In genomic region chr14:28756896-28757570, GRCh38 we compare ENCODE assay signal across 1 cellular context.
TF ChIP-seq lines count a peak whose summit lies in the region.

No MANE protein-coding gene starts in this region.

TF ChIP-seq in HepG2, 621 proteins besides CTCF, POLR2A, EP300 and RAD21 (continued from another document and continues in another):
- TF ChIP-seq ZNF609 (CRISPR knock-in tag; IDR thresholded peaks at IDR 0.05; ENCODE audit: borderline replicate concordance) = no peak
- no peak for TF ChIP-seq EED (CRISPR knock-in tag; IDR thresholded peaks at IDR 0.05)
- TF ChIP-seq ZBTB49 (CRISPR knock-in tag; IDR thresholded peaks at IDR 0.05; ENCODE audit: borderline replicate concordance) = no peak
- no peak for TF ChIP-seq HOMEZ (CRISPR knock-in tag; IDR thresholded peaks at IDR 0.05; ENCODE audit: low read depth)
- no peak for TF ChIP-seq BCLAF1 (IDR thresholded peaks at IDR 0.05)
- no peak for TF ChIP-seq TCF12 (IDR thresholded peaks at IDR 0.05)
- TF ChIP-seq TCF12 (CRISPR knock-in tag; IDR thresholded peaks at IDR 0.05) = no peak
- no peak for TF ChIP-seq ZNF275 (CRISPR knock-in tag; IDR thresholded peaks at IDR 0.05; ENCODE audit: borderline replicate concordance)
- TF ChIP-seq HMGXB3 (CRISPR knock-in tag; IDR thresholded peaks at IDR 0.05; ENCODE audit: borderline replicate concordance) = no peak
- TF ChIP-seq TRAFD1 (CRISPR knock-in tag; IDR thresholded peaks at IDR 0.05; ENCODE audit: borderline replicate concordance) = no peak
- TF ChIP-seq ZNF281 (CRISPR knock-in tag; IDR thresholded peaks at IDR 0.05; ENCODE audit: borderline replicate concordance) = 0 out of 2 replicates have a peak, but pooled peaks have one; percentile 33
- no peak for TF ChIP-seq ZNF619 (CRISPR knock-in tag; IDR thresholded peaks at IDR 0.05)
- TF ChIP-seq CBFB (CRISPR knock-in tag; IDR thresholded peaks at IDR 0.05) = no peak
- no peak for TF ChIP-seq ZSCAN12 (CRISPR knock-in tag; IDR thresholded peaks at IDR 0.05)
- TF ChIP-seq HNF4A (CRISPR knock-in tag; IDR thresholded peaks at IDR 0.05) = peak; percentile 59
